Comparison of ENCODE assay signal across 1 cellular context in the genomic region with DNA sequence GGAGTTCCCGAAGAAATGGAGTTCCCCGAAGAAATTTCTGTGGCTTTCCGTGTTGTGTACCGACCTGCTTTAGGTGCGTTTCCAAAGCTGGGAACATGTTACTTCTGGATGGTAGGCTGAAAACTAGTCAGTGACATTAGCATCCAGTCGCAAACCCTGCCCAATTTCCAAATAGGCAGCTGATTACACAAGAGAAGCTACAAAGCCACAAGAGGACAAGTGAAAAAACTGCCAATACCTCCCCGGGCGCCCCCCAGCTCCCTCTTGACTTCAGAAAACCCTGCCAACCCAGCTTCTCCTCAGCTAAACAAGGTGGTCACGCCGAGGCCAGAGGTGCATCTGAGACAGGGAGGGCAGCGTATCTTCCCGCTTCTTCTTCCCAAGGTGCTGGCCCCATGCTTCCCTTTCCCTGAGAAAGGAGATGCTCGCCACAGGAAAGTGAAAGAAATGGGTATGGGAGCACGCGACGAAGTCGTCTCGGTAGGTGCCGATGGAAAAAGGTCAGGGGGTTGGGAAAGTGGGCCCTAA.
TF ChIP-seq lines count a peak whose summit lies in the region.

No MANE protein-coding gene starts in this region.

TF ChIP-seq in SK-N-SH, 30 proteins besides CTCF, POLR2A, EP300 and RAD21 (continued from another document):
- TF ChIP-seq IRF3 (IDR thresholded peaks at IDR 0.05; ENCODE audit: low read depth, low read length): no peak
